ENCODE assay signal across 8 cellular contexts in the genomic region with DNA sequence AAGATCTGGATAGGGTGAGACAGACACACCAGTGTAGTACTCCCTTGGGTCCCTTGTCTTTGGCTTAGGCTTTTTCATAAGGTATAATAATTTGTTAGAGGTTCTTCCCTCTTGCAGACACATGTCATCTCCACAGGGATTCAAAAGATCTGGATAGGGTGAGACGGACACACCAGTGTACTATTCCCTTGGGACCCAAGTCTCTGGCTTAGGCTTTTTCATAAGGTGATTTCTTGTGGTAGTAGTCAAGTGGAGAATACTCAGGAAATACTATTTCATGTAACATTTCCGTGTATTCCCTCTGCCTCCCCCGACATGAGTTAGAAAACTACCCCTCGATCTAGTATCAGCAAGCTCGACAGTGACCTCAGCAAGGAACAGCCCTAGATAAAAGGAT. TPM values are rescaled to one million over a fixed set of nuclear protein-coding genes. Genes with fewer than 3 reads are reported as not detected.
DNase-seq lines count a peak whose midpoint lies in the region; ATAC-seq and TF ChIP-seq lines count a peak whose summit lies in the region.

No MANE protein-coding gene starts in this region.

- POLR2A ChIA-PET in MCF 10A (lab: Yijun Ruan, JAX): interaction anchor here (0.6 to 19.2 kb wide), 17 partner anchors 11 to 307 kb away, joined by 3 to 486 read pairs (median 3); partner anchors contain the start of genes EHD4, JMJD7, MGA and PLA2G4B

- H3K4me1 Mint-ChIP-seq in MCF 10A (ENCODE audit: insufficient read depth, unreplicated experiment): peaks cover 33% of the 10 kb centered on the region
- peaks cover 49 to 56% (median 52%) of the 10 kb centered on the region in 3 donors for H3K4me1 Mint-ChIP-seq in naive B cell

- intact Hi-C loops in MCF 10A (cut with micrococcal nuclease): loop anchor here (5.0 kb wide), 2 partner anchors 199 to 216 kb away; partner anchors contain the start of genes EHD4 and TYRO3

- peak in 1 of 2 experiments; percentile 7 for DNase-seq in HL-60 (ENCODE audit: low read depth in 1 of 2, low spot score in 1 of 2)
- DNase-seq in MCF 10A (ENCODE audit: unreplicated experiment): no peak
- no peak for DNase-seq in naive B cell
- DNase-seq in stimulated activated CD4-positive, alpha-beta T cell treated with anti-CD3 and anti-CD28 coated beads, Interleukin-4, amount 100 ng/mL, for 4 hours: no peak
- DNase-seq in nucleus accumbens (lab: John Stamatoyannopoulos, UW): no peak
- DNase-seq in retina: no peak

- H2AFZ ChIP-seq in ACC112 (ENCODE audit: low read length, unreplicated experiment): no peak overlapping the region

- TF ChIP-seq CTCF in HL-60 (IDR thresholded peaks at IDR 0.05; ENCODE audit: insufficient read depth, low read length): no peak
- no peak for TF ChIP-seq CTCF in MCF 10A (IDR thresholded peaks at IDR 0.05; ENCODE audit: unreplicated experiment)

- CTCF ChIA-PET in MCF 10A (lab: Yijun Ruan, JAX): interaction anchor here (0.6 to 11.2 kb wide), 45 partner anchors 9 to 365 kb away, joined by 3 to 249 read pairs (median 4); no protein-coding TSS in a partner anchor

- H3K27me3 ChIP-seq in ACC112 (ENCODE audit: insufficient read depth, low read length) (no peaks in the 10 kb centered on the region), HL-60 (ENCODE audit: insufficient read depth, poor library complexity, severe bottlenecking) (no peaks in the 10 kb centered on the region)

- H3K36me3 ChIP-seq in ACC112 (ENCODE audit: insufficient read depth, low read length): no peaks in the 10 kb centered on the region; the same call in 1 of the 2 replicates

- H3K4me3 Mint-ChIP-seq in MCF 10A (ENCODE audit: unreplicated experiment) (peak overlapping the region; percentile 92), naive B cell (peak overlapping the region; percentile 36 to 98 (median 96))

- no peak overlapping the region for H3K27ac Mint-ChIP-seq in MCF 10A (ENCODE audit: low read depth, unreplicated experiment)
- H3K27ac Mint-ChIP-seq in naive B cell: peak overlapping the region in 3 of 6 donors; percentile 88 to 97 (median 92)

- H3K4me3 ChIP-seq in ACC112 (ENCODE audit: low read depth, low read length) (peak overlapping the region; percentile 92), HL-60 (replicated peaks; ENCODE audit: insufficient read depth, low read length) (peak overlapping the region; percentile 41)

- no peaks in the 10 kb centered on the region for H3K9me3 Mint-ChIP-seq in MCF 10A (ENCODE audit: unreplicated experiment)
- H3K9me3 Mint-ChIP-seq in naive B cell: no peaks in the 10 kb centered on the region

- ATAC-seq in naive B cell (ENCODE audit: low read depth in 2 of 2) (no peak), HG03571 (IDR thresholded peaks at IDR 0.05; ENCODE audit: unreplicated experiment) (no peak)

- peaks cover 45% of the 10 kb centered on the region for H3K4me1 ChIP-seq in ACC112 (ENCODE audit: control insufficient read depth, insufficient read depth, low read length, unreplicated experiment)

- no peaks in the 10 kb centered on the region for H3K27me3 Mint-ChIP-seq in MCF 10A (ENCODE audit: insufficient read depth, unreplicated experiment)
- no peaks in the 10 kb centered on the region for H3K27me3 Mint-ChIP-seq in naive B cell

- BruUV-seq in MCF 10A (replicated peaks; lab: Mats Ljungman, UMichigan): no TSS peak

- H3K79me2 ChIP-seq in ACC112 (ENCODE audit: control insufficient read depth, insufficient read depth, low read length, unreplicated experiment): peaks cover 32% of the 10 kb centered on the region

- peak overlapping the region; percentile 65 for H3K27ac ChIP-seq in ACC112 (ENCODE audit: low read depth, low read length)
- peak overlapping the region; percentile 65 for H3K27ac ChIP-seq in HL-60 (replicated peaks)

- peaks cover 11% of the 10 kb centered on the region for H3K36me3 Mint-ChIP-seq in MCF 10A (ENCODE audit: insufficient read depth, unreplicated experiment)
- no peaks in the 10 kb centered on the region for H3K36me3 Mint-ChIP-seq in naive B cell

RNA-seq across cellular contexts. Expression of gene MAPKBP1, which starts 1.0 kb away (rescaled TPM):
- total RNA-seq in MCF 10A (2022): 33.2 and 35.0 TPM in 2 replicates
- polyA plus RNA-seq in naive B cell (ENCODE audit: low read depth in 6 of 6): 1 to 10 TPM in 5 of 6 donors, not detected in 1; 1.6 to 5.5 (median 2.2) TPM

RNA-seq across cellular contexts. Expression of gene JMJD7, which starts 54.6 kb away (rescaled TPM):
- 9.2 and 13.3 TPM in 2 replicates for total RNA-seq in MCF 10A (2022)
- polyA plus RNA-seq in naive B cell (ENCODE audit: low read depth in 6 of 6): 10 to 100 TPM; 11.3 to 32.6 (median 14.3) TPM
